In the genomic region with DNA sequence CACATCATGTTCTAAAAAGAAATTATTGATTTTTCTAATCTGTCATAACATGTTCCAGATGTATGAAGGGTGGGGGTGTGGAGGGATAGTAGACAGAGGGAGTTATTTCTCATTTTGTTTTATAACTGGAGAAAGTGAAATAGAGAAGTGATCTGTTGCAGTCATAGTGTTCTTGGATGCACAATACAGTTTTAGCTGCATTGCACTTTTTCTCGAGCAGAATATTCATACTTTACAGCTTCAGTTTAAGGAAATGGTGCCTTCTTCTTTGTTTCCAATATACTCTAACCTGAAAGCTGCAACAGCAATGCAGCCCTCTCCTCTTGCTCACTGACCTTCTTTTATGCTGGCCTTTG, we compare ENCODE assay signal across 24 cellular contexts.
DNase-seq lines count a peak whose midpoint lies in the region; ATAC-seq, FAIRE-seq and TF ChIP-seq lines count a peak whose summit lies in the region.
"Had no signal": no experiment of that assay in that cellular context is flagged by ENCODE, and none has a peak within 500 bp of the region (broad histone marks: within the 10 kb centered on the region; RNA-seq: fewer than 3 reads in every experiment).

No MANE protein-coding gene starts in this region.

- no peak overlapping the region for H4K5ac ChIP-seq in H9 (ENCODE audit: insufficient read length, low read depth, low read length)

- no TSS peak for BruUV-seq in HepG2 (replicated peaks; lab: Mats Ljungman, UMichigan)

- H3F3A ChIP-seq in SK-N-SH (replicated peaks; ENCODE audit: insufficient read depth), result peaks cover 11% of the 10 kb centered on the region

- H3K27me3 Mint-ChIP-seq in H9 (ENCODE audit: low read depth), result no peaks in the 10 kb centered on the region; the same call in 1 of the 2 replicates
- H3K27me3 Mint-ChIP-seq in chondrocyte (ENCODE audit: low read depth), result no peaks in the 10 kb centered on the region

- CTCF ChIA-PET in A549 (lab: Yijun Ruan, JAX) (interaction anchor here (1.0 to 2.2 kb wide), 2 partner anchors 45 to 66 kb away, joined by 3 to 11 read pairs; no protein-coding TSS in a partner anchor), SK-N-SH (lab: Yijun Ruan, JAX) (interaction anchor here (0.9 to 1.1 kb wide), 2 partner anchors 11 to 98 kb away, joined by 3 to 4 read pairs; a partner anchor contains a TSS), HepG2 (lab: Yijun Ruan, JAX; ENCODE audit: low intra/inter-chr PET ratio, low total read pairs) (no interaction called here)

- H2AK5ac ChIP-seq in H9 (ENCODE audit: insufficient read length, low read length), result no peak overlapping the region

- no peak for TF ChIP-seq EP300 in A549 (IDR thresholded peaks at IDR 0.05)
- TF ChIP-seq EP300 in SK-N-SH (IDR thresholded peaks at IDR 0.05; ENCODE audit: borderline replicate concordance in 1 of 2, low read depth in 1 of 2, low read length in 1 of 2), result no peak
- TF ChIP-seq EP300 in HepG2 (IDR thresholded peaks at IDR 0.05; ENCODE audit: low read depth in 2 of 2, low read length in 2 of 2), result no peak
- no peak for TF ChIP-seq EP300 in HepG2 (CRISPR knock-in tag; IDR thresholded peaks at IDR 0.05; ENCODE audit: borderline replicate concordance)

- H3K4ac ChIP-seq in H9 (ENCODE audit: low read depth, low read length), result no peak overlapping the region

- no peaks in the 10 kb centered on the region for H3K79me1 ChIP-seq in H9 (ENCODE audit: insufficient read depth, low read depth, low read length, poor library complexity, severe bottlenecking)

- DNase-seq in A549 (ENCODE audit: low read depth in 1 of 2, low spot score in 1 of 2), result no peak
- DNase-seq in H9, result no peak
- DNase-seq in SK-N-SH, result peak; percentile 44
- no peak for DNase-seq in HepG2 (ENCODE audit: low spot score)
- no peak for DNase-seq in dorsolateral prefrontal cortex
- no peak for DNase-seq in chondrocyte (ENCODE audit: low spot score)
- no peak for DNase-seq in activated CD8-positive, alpha-beta memory T cell treated with anti-CD3 and anti-CD28 coated beads, Interleukin-2, amount 50 U/mL, for 4 hours
- DNase-seq in NCI-H1048 (lab: John Stamatoyannopoulos, UW), result no peak
- DNase-seq: activated effector memory CD4-positive, alpha-beta T cell treated with Interleukin-2 at 50 U/mL for 16 hours; body of pancreas; C1 segment of cervical spinal cord; colonic mucosa; heart right ventricle; lower lobe of right lung; NCI-H1092 treated with DMSO at 0.1 percent for 48 hours; NCI-H2081 treated with DMSO at 0.1 percent for 48 hours; occipital lobe; OCI-M1; SHP77; sigmoid colon; stimulated activated CD4-positive, alpha-beta T cell treated with anti-CD3 and anti-CD28 coated beads, Interleukin-1b, Interleukin-23, amount 100 ng/mL, for 48 hours; stimulated activated naive CD4-positive, alpha-beta T cell; WERI-Rb-1 had no signal

- intact Hi-C loops in HepG2 (cut with micrococcal nuclease; ENCODE audit: unreplicated experiment), result no loop called here
- intact Hi-C loops in dorsolateral prefrontal cortex (cut with DNase I), result no loop called here

- FAIRE-seq in A549 (lab: Jason Lieb, UNC), result no peak
- no peak for FAIRE-seq in HepG2 (lab: Jason Lieb, UNC)

- no peak overlapping the region for H3K23ac ChIP-seq in H9 (ENCODE audit: insufficient read length, low read depth, low read length)

- H3K4me2 ChIP-seq in A549 (0 out of 3 replicates have a peak overlapping the region, but pooled peaks have one; percentile 5), H9 (ENCODE audit: insufficient read depth, insufficient read length, low read length) (no peak overlapping the region), SK-N-SH (no peak overlapping the region), HepG2 (ENCODE audit: low read depth, low read length) (0 out of 2 replicates have a peak overlapping the region, but pooled peaks have one; percentile 8)
- H3K4me2 ChIP-seq: KMS-11 had no signal

- H3K4me1 Mint-ChIP-seq in H9 (peaks cover 45 to 51% of the 10 kb centered on the region in 2 experiments), chondrocyte (ENCODE audit: low read depth) (peaks cover 17% of the 10 kb centered on the region)

- H2BK15ac ChIP-seq in H9 (ENCODE audit: low read depth, low read length), result no peak overlapping the region

- TF ChIP-seq CTCF in A549 (IDR thresholded peaks at IDR 0.05) (no peak), H9 (conservative IDR thresholded peaks at IDR 0.05) (no peak), SK-N-SH (IDR thresholded peaks at IDR 0.05) (no peak), HepG2 (CRISPR knock-in tag; IDR thresholded peaks at IDR 0.05) (no peak), dorsolateral prefrontal cortex (IDR thresholded peaks at IDR 0.05 in 54 of 56, conservative IDR thresholded peaks at IDR 0.05 in 2 of 56; ENCODE audit: low read depth in 1 of 56, partially characterized antibody in 56 of 56) (no peak), chondrocyte (IDR thresholded peaks at IDR 0.05) (no peak)

- no peak overlapping the region for H4K8ac ChIP-seq in H9 (replicated peaks; ENCODE audit: insufficient read length, low read depth, low read length)

- H2AFZ ChIP-seq in H9 (ENCODE audit: low read length) (no peak overlapping the region), SK-N-SH (ENCODE audit: low read depth) (no peak overlapping the region), HepG2 (ENCODE audit: low read length) (peak overlapping the region; percentile 48)

- H3K4me1 ChIP-seq in A549 (peaks cover 42% of the 10 kb centered on the region), H9 (ENCODE audit: insufficient read depth, low read length) (peaks cover 6% of the 10 kb centered on the region; the same call in 1 of the 2 replicates), SK-N-SH (ENCODE audit: control insufficient read depth in 1 of 2, insufficient read depth in 2 of 2, low read depth in 1 of 2, low read length in 1 of 2) (peaks cover 22 to 29% of the 10 kb centered on the region in 2 experiments; a peak in 3 of 4 replicates), HepG2 (ENCODE audit: insufficient read depth, low read length) (peaks cover 56% of the 10 kb centered on the region)
- H3K4me1 ChIP-seq: colonic mucosa, lower lobe of right lung, sigmoid colon had no signal

- H3K9me3 Mint-ChIP-seq in H9, result peaks cover 0 to 10% of the 10 kb centered on the region in 2 experiments; a peak in 3 of 5 replicates
- H3K9me3 Mint-ChIP-seq in chondrocyte (ENCODE audit: low read depth), result peaks cover 7% of the 10 kb centered on the region

- H3K9me2 ChIP-seq in SK-N-SH, result no peaks in the 10 kb centered on the region

- H2BK5ac ChIP-seq in H9 (ENCODE audit: insufficient read length, low read length), result no peak overlapping the region

- no peak overlapping the region for H4K91ac ChIP-seq in H9 (ENCODE audit: insufficient read length, low read depth, low read length)

- in situ Hi-C loops in HepG2 (cut with HindIII; ENCODE audit: extremely low pct_ligation_motif_present, low pct_unique_long_range_greater_than_20kb), result no loop called here

- peak overlapping the region in 2 of 3 experiments; percentile 60 to 72; a peak in 4 of 7 replicates for H3K27ac Mint-ChIP-seq in H9
- H3K27ac Mint-ChIP-seq in chondrocyte (ENCODE audit: unreplicated experiment), result no peak overlapping the region

- ATAC-seq in A549 (no peak), HepG2 (no peak)
- ATAC-seq: body of pancreas, lower lobe of right lung had no signal

- peak overlapping the region; percentile 69 for H2BK12ac ChIP-seq in H9 (ENCODE audit: insufficient read length, low read depth, low read length)

- POLR2A ChIA-PET in A549 (lab: Yijun Ruan, JAX) (no interaction called here), SK-N-SH (lab: Yijun Ruan, JAX) (interaction anchor here (0.6 kb wide), 1 partner anchor 1386 kb away, joined by 3 read pairs; a partner anchor contains a TSS), HepG2 (lab: Yijun Ruan, JAX) (interaction anchor here (2.1 kb wide), 1 partner anchor 97 kb away, joined by 6 read pairs; a partner anchor contains a TSS)

- H3K23me2 ChIP-seq in H9 (ENCODE audit: insufficient read length, low read depth, low read length, poor library complexity, severe bottlenecking), result no peaks in the 10 kb centered on the region

- H4K20me1 ChIP-seq in H9 (ENCODE audit: control insufficient read depth, insufficient read depth, insufficient read length) (no peaks in the 10 kb centered on the region), SK-N-SH (ENCODE audit: insufficient read depth) (no peaks in the 10 kb centered on the region), HepG2 (ENCODE audit: insufficient read depth, low read length) (no peaks in the 10 kb centered on the region)

- no peak overlapping the region for H3T11ph ChIP-seq in H9 (ENCODE audit: low read length)

- no peak overlapping the region for H3K14ac ChIP-seq in H9 (ENCODE audit: insufficient read depth, low read length)

- H3K36me3 Mint-ChIP-seq in H9 (ENCODE audit: insufficient read depth in 1 of 3, low read depth in 3 of 3) (peaks cover 0 to 3% (median 0%) of the 10 kb centered on the region in 3 experiments; a peak in 2 of 7 replicates), chondrocyte (ENCODE audit: low read depth) (no peaks in the 10 kb centered on the region)

- H3K4me3 ChIP-seq in A549 (no peak overlapping the region), SK-N-SH (ENCODE audit: low read depth in 2 of 2, low read length in 1 of 2) (no peak overlapping the region), HepG2 (replicated peaks in 1 of 3; ENCODE audit: insufficient read depth in 1 of 3, low read depth in 2 of 3, low read length in 3 of 3) (no peak overlapping the region), dorsolateral prefrontal cortex (no peak overlapping the region)
- H3K4me3 ChIP-seq: body of pancreas, colonic mucosa, heart right ventricle, lower lobe of right lung, sigmoid colon had no signal

- WGBS in A549 (ENCODE audit: missing lambda C conversion rate), result 66% methylated on average over 1 of the region's 1 CpG
- no CpG with 5 or more reads among the region's 1 CpG for WGBS in H9 (ENCODE audit: extremely low coverage, insufficient read length, low lambda C conversion rate)
- WGBS in SK-N-SH (ENCODE audit: low lambda C conversion rate), result 18% methylated on average over 1 of the region's 1 CpG
- WGBS in HepG2 (ENCODE audit: low lambda C conversion rate), result 28% methylated on average over 1 of the region's 1 CpG

- no peak overlapping the region for H3K18ac ChIP-seq in H9 (ENCODE audit: insufficient read length, low read depth, low read length)

- H3K27me3 ChIP-seq in H9 (ENCODE audit: insufficient read depth, low read length) (no peaks in the 10 kb centered on the region), SK-N-SH (ENCODE audit: insufficient read depth) (no peaks in the 10 kb centered on the region), HepG2 (ENCODE audit: control insufficient read depth in 1 of 2, insufficient read depth in 2 of 2, low read length in 2 of 2) (no peaks in the 10 kb centered on the region), dorsolateral prefrontal cortex (no peaks in the 10 kb centered on the region)
- H3K27me3 ChIP-seq: body of pancreas, colonic mucosa, heart right ventricle, sigmoid colon had no signal

- no peaks in the 10 kb centered on the region for H3K79me2 ChIP-seq in H9 (ENCODE audit: insufficient read depth, low read length)
- no peaks in the 10 kb centered on the region; the same call in 1 of the 2 replicates for H3K79me2 ChIP-seq in SK-N-SH (ENCODE audit: insufficient read depth)
- no peaks in the 10 kb centered on the region for H3K79me2 ChIP-seq in HepG2 (ENCODE audit: insufficient read depth, low read length)

- no peak overlapping the region for H3K4me3 Mint-ChIP-seq in H9
- no peak overlapping the region for H3K4me3 Mint-ChIP-seq in chondrocyte (ENCODE audit: unreplicated experiment)

- no peak overlapping the region for H2BK120ac ChIP-seq in H9 (ENCODE audit: low read depth, low read length, poor library complexity, severe bottlenecking)

- TF ChIP-seq POLR2A in A549 (IDR thresholded peaks at IDR 0.05; ENCODE audit: low read length) (no peak), HepG2 (IDR thresholded peaks at IDR 0.05; ENCODE audit: insufficient read depth in 1 of 2, low read depth in 2 of 2, low read length in 2 of 2) (no peak)

- H3K27ac ChIP-seq in A549 (0 out of 6 replicates have a peak overlapping the region, but pooled peaks of 1 of the 2 experiments have one; percentile 5), H9 (ENCODE audit: insufficient read length, low read depth, low read length) (no peak overlapping the region), SK-N-SH (ENCODE audit: low read depth in 2 of 2, low read length in 1 of 2) (peak overlapping the region in 1 of 2 experiments; percentile 73; a peak in 2 of 4 replicates), HepG2 (ENCODE audit: extremely low read length, insufficient read depth, low read length) (no peak overlapping the region), dorsolateral prefrontal cortex (no peak overlapping the region)
- H3K27ac ChIP-seq: body of pancreas, colonic mucosa, heart right ventricle, KMS-11, lower lobe of right lung, sigmoid colon, WERI-Rb-1 had no signal

- H3K9me3 ChIP-seq in A549 (no peaks in the 10 kb centered on the region), H9 (ENCODE audit: control insufficient read depth, low read depth, low read length) (no peaks in the 10 kb centered on the region), SK-N-SH (no peaks in the 10 kb centered on the region), HepG2 (ENCODE audit: low read length) (0 out of 2 replicates have a peak, but pooled peaks cover 9% of the 10 kb centered on the region)
- H3K9me3 ChIP-seq: body of pancreas, colonic mucosa, lower lobe of right lung, sigmoid colon had no signal

- TF ChIP-seq RAD21 in A549 (conservative IDR thresholded peaks at IDR 0.05 in 1 of 2, IDR thresholded peaks at IDR 0.05 in 1 of 2) (no peak), SK-N-SH (IDR thresholded peaks at IDR 0.05; ENCODE audit: low read length) (no peak), HepG2 (CRISPR knock-in tag; IDR thresholded peaks at IDR 0.05) (no peak)

- H3K36me3 ChIP-seq in SK-N-SH (replicated peaks in 1 of 2; ENCODE audit: control insufficient read depth in 1 of 2, insufficient read depth in 2 of 2, low read length in 1 of 2), result peaks cover 0 to 6% of the 10 kb centered on the region in 2 experiments
- H3K36me3 ChIP-seq in HepG2 (replicated peaks in 1 of 2; ENCODE audit: control insufficient read depth in 1 of 2, insufficient read depth in 2 of 2, low read length in 2 of 2), result no peaks in the 10 kb centered on the region
- H3K36me3 ChIP-seq: colonic mucosa, heart right ventricle, lower lobe of right lung, sigmoid colon, WERI-Rb-1 had no signal

- H2BK20ac ChIP-seq in H9 (ENCODE audit: low read depth, low read length, poor library complexity, severe bottlenecking), result no peak overlapping the region

- H3K9ac ChIP-seq in H9 (ENCODE audit: extremely low read depth, insufficient read length, low read length) (no peak overlapping the region), SK-N-SH (no peak overlapping the region), HepG2 (ENCODE audit: insufficient read depth, low read depth, low read length) (no peak overlapping the region)
- H3K9ac ChIP-seq: KMS-11 had no signal

- no peak overlapping the region for H3K56ac ChIP-seq in H9 (ENCODE audit: insufficient read length, low read depth, low read length)

Comparison
In these comparisons a context has a peak if more than half of its experiments do, and no peak if none do; other contexts are left out.
1. H3K4me2 ChIP-seq: peak in A549 (single experiment) and HepG2 (single experiment); none in H9 (single experiment) and SK-N-SH (single experiment).